In genomic region chr2:129074526-129074925, GRCh38 we compare ENCODE assay signal across 25 cellular contexts.
"Had no signal": no experiment of that assay in that cellular context is flagged by ENCODE, and none has a peak within 500 bp of the region (broad histone marks: within the 10 kb centered on the region; RNA-seq: fewer than 3 reads in every experiment).

No MANE protein-coding gene starts in this region.

- H3K27me3 Mint-ChIP-seq: activated naive CD8-positive, alpha-beta T cell; T-cell had no signal

- H3K27ac ChIP-seq: brain microvascular endothelial cell, SK-N-MC had no signal

- H3K36me3 ChIP-seq: brain microvascular endothelial cell had no signal

- H3K4me3 ChIP-seq: SK-N-MC had no signal

- FAIRE-seq: astrocyte had no signal

- H3K36me3 Mint-ChIP-seq: activated CD4-positive, alpha-beta memory T cell treated with anti-CD3 and anti-CD28 coated beads for 36 hours; activated naive CD8-positive, alpha-beta T cell; T-cell had no signal

- H3K4me1 Mint-ChIP-seq: activated CD4-positive, alpha-beta T cell treated with anti-CD3 and anti-CD28 coated beads, Interleukin-2, amount 10 ng/mL, durations not matched to agents 7 days and 5 days; activated T-helper 17 cell treated with anti-CD3 and anti-CD28 coated beads, Interleukin-2, amount 50 U/mL, for 72 hours; T-cell had no signal

- DNase-seq: activated CD4-positive, alpha-beta memory T cell treated with anti-CD3 and anti-CD28 coated beads for 36 hours; activated CD4-positive, alpha-beta T cell treated with anti-CD3 and anti-CD28 coated beads, Interleukin-2, amount 10 ng/mL, durations not matched to agents 7 days and 5 days; activated CD4-positive, CD25-positive, alpha-beta regulatory T cell; activated gamma-delta T cell; activated naive CD4-positive, alpha-beta T cell treated with anti-CD3 and anti-CD28 coated beads for 36 hours; activated T-cell treated with anti-CD3 and anti-CD28 coated beads for 4 hours; activated T-cell treated with anti-CD3 and anti-CD28 coated beads, Interleukin-2, amount 50 U/mL, for 48 hours; amygdala; brain microvascular endothelial cell; cerebellar nuclear complex; IMR-90; Kasumi-1; KBM-7; NCI-H1048; NCI-H146; NCI-H187 treated with DMSO at 0.1 percent for 48 hours; NCI-H446; NCI-H524; T-cell; T-helper 2 cell; T1000 had no signal

- H3K27me3 ChIP-seq: brain microvascular endothelial cell had no signal

- H3K27ac Mint-ChIP-seq: activated CD4-positive, alpha-beta memory T cell treated with anti-CD3 and anti-CD28 coated beads for 36 hours; activated CD4-positive, alpha-beta T cell treated with anti-CD3 and anti-CD28 coated beads, Interleukin-2, amount 10 ng/mL, durations not matched to agents 7 days and 5 days; activated naive CD4-positive, alpha-beta T cell treated with anti-CD3 and anti-CD28 coated beads for 36 hours; activated naive CD8-positive, alpha-beta T cell; activated T-helper 17 cell treated with anti-CD3 and anti-CD28 coated beads, Interleukin-2, amount 50 U/mL, for 72 hours; T-cell had no signal

- ATAC-seq: activated T-helper 17 cell treated with anti-CD3 and anti-CD28 coated beads, Interleukin-2, amount 50 U/mL, for 72 hours; T-cell had no signal

- H3K4me3 Mint-ChIP-seq: activated CD4-positive, alpha-beta memory T cell treated with anti-CD3 and anti-CD28 coated beads for 36 hours; activated CD4-positive, alpha-beta T cell treated with anti-CD3 and anti-CD28 coated beads, Interleukin-2, amount 10 ng/mL, durations not matched to agents 7 days and 5 days; activated naive CD4-positive, alpha-beta T cell treated with anti-CD3 and anti-CD28 coated beads for 36 hours; activated naive CD8-positive, alpha-beta T cell; activated T-helper 17 cell treated with anti-CD3 and anti-CD28 coated beads, Interleukin-2, amount 50 U/mL, for 72 hours; T-cell had no signal

- H3K9me3 Mint-ChIP-seq: activated CD4-positive, alpha-beta memory T cell treated with anti-CD3 and anti-CD28 coated beads for 36 hours; activated CD4-positive, alpha-beta T cell treated with anti-CD3 and anti-CD28 coated beads, Interleukin-2, amount 10 ng/mL, durations not matched to agents 7 days and 5 days; activated naive CD4-positive, alpha-beta T cell treated with anti-CD3 and anti-CD28 coated beads for 36 hours; activated T-helper 17 cell treated with anti-CD3 and anti-CD28 coated beads, Interleukin-2, amount 50 U/mL, for 72 hours; T-cell had no signal
